ENCODE assay signal across 19 cellular contexts in the genomic region with DNA sequence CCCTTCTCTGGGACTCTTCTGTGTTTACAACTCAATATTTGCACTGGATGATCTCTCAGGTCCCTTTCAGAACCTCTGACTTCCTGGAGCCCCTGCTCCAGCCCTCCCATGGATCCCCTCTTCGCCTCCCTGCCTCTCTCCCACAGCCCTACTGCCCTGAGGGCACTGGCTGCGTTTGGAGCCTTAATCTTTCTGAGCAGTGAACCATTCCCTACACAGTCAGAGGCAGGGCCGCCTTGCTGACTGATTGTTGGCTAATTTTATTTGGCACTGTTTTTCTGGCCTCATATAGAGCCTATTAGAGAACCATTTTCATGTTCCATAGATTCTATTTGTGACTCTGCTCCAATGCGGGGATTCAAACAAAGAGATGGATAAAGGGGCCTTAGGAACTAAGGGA.
A peak's percentile ranks its signal among the peaks of the same experiment; 100 is the strongest.
DNase-seq lines count a peak whose midpoint lies in the region; ATAC-seq and TF ChIP-seq lines count a peak whose summit lies in the region.
"Had no signal": no experiment of that assay in that cellular context is flagged by ENCODE, and none has a peak within 500 bp of the region (broad histone marks: within the 10 kb centered on the region; RNA-seq: fewer than 3 reads in every experiment).

No MANE protein-coding gene starts in this region.

- CTCF ChIA-PET in SK-N-SH (lab: Yijun Ruan, JAX): no interaction called here

- no peaks in the 10 kb centered on the region for H3K36me3 Mint-ChIP-seq in nephron (ENCODE audit: low read depth)
- no peaks in the 10 kb centered on the region for H3K36me3 Mint-ChIP-seq in activated naive CD4-positive, alpha-beta T cell treated with anti-CD3 and anti-CD28 coated beads, Interleukin-2, amount 50 U/mL, for 72 hours
- H3K36me3 Mint-ChIP-seq in mesothelial cell of epicardium: no peaks in the 10 kb centered on the region
- no peaks in the 10 kb centered on the region for H3K36me3 Mint-ChIP-seq in activated T-helper 2 cell treated with anti-CD3 and anti-CD28 coated beads, Interferon-gamma antibody, Interleukin-2, Interleukin-4, amounts not matched to agents 10 μg/mL and 5 μg/mL and 100 μg/mL, durations not matched to agents 14 hours and 24 hours and 36 hours (ENCODE audit: low read depth)
- H3K36me3 Mint-ChIP-seq: CD8-positive, alpha-beta memory T cell had no signal

- no peak for ATAC-seq in SK-N-SH treated with all-trans-retinoic acid at 6 μM for 48 hours
- no peak for ATAC-seq in activated naive CD4-positive, alpha-beta T cell treated with anti-CD3 and anti-CD28 coated beads, Interleukin-2, amount 50 U/mL, for 72 hours
- ATAC-seq: K562 had no signal

- H3K27me3 ChIP-seq in SK-N-SH (ENCODE audit: insufficient read depth): no peaks in the 10 kb centered on the region
- H3K27me3 ChIP-seq: SJCRH30 had no signal

- no peaks in the 10 kb centered on the region for H3K9me2 ChIP-seq in SK-N-SH

- no peaks in the 10 kb centered on the region for H3F3A ChIP-seq in SK-N-SH (replicated peaks; ENCODE audit: insufficient read depth)

- H3K4me3 ChIP-seq in SK-N-SH (ENCODE audit: low read depth in 2 of 2, low read length in 1 of 2): no peak overlapping the region
- H3K4me3 ChIP-seq: K562, PC-9, SJCRH30 had no signal

- H3K27me3 Mint-ChIP-seq in nephron (ENCODE audit: low read depth) (peaks cover 7% of the 10 kb centered on the region), mesothelial cell of epicardium (ENCODE audit: low read depth) (peaks cover 48% of the 10 kb centered on the region)
- peaks cover 5% of the 10 kb centered on the region for H3K27me3 Mint-ChIP-seq in activated T-helper 2 cell treated with anti-CD3 and anti-CD28 coated beads, Interferon-gamma antibody, Interleukin-2, Interleukin-4, amounts not matched to agents 10 μg/mL and 5 μg/mL and 100 μg/mL, durations not matched to agents 14 hours and 24 hours and 36 hours (ENCODE audit: low read depth)
- H3K27me3 Mint-ChIP-seq: CD8-positive, alpha-beta memory T cell had no signal

- POLR2A ChIA-PET in SK-N-SH (lab: Yijun Ruan, JAX): no interaction called here

- no peaks in the 10 kb centered on the region for H3K79me2 ChIP-seq in SK-N-SH (ENCODE audit: insufficient read depth)

- H3K36me3 ChIP-seq in SK-N-SH (replicated peaks in 1 of 2; ENCODE audit: control insufficient read depth in 1 of 2, insufficient read depth in 2 of 2, low read length in 1 of 2): no peaks in the 10 kb centered on the region

- DNase-seq in SK-N-SH (peak; percentile 23), ecto neural progenitor cell (ENCODE audit: low spot score) (peak; percentile 56), mesothelial cell of epicardium (ENCODE audit: low spot score in 2 of 2, unreplicated experiment in 2 of 2) (no peak)
- DNase-seq in activated CD4-positive, alpha-beta T cell treated with anti-CD3 and anti-CD28 coated beads, Interleukin-2, amount 50 U/mL, for 4 hours: no peak
- no peak for DNase-seq in activated naive CD4-positive, alpha-beta T cell treated with anti-CD3 and anti-CD28 coated beads, Interleukin-2, amount 50 U/mL, for 72 hours (ENCODE audit: low spot score in 2 of 2)
- no peak for DNase-seq in activated T-helper 2 cell treated with anti-CD3 and anti-CD28 coated beads, Interferon-gamma antibody, Interleukin-2, Interleukin-4, amounts not matched to agents 10 μg/mL and 5 μg/mL and 100 μg/mL, durations not matched to agents 14 hours and 24 hours and 36 hours (ENCODE audit: low spot score)
- DNase-seq: 8988T; CD8-positive, alpha-beta memory T cell; DND-41; GF-D8; HFFc6; NCI-H1436 treated with DMSO at 0.1 percent for 48 hours; NCI-H2029 treated with DMSO at 0.1 percent for 48 hours; NCI-H510A treated with DMSO at 0.1 percent for 48 hours; PC-9 had no signal

- H3K27ac Mint-ChIP-seq in nephron: peak overlapping the region; percentile 37 to 71 (median 42)
- peak overlapping the region in 1 of 2 donors; percentile 57 for H3K27ac Mint-ChIP-seq in activated naive CD4-positive, alpha-beta T cell treated with anti-CD3 and anti-CD28 coated beads, Interleukin-2, amount 50 U/mL, for 72 hours
- no peak overlapping the region for H3K27ac Mint-ChIP-seq in mesothelial cell of epicardium
- H3K27ac Mint-ChIP-seq in activated T-helper 2 cell treated with anti-CD3 and anti-CD28 coated beads, Interferon-gamma antibody, Interleukin-2, Interleukin-4, amounts not matched to agents 10 μg/mL and 5 μg/mL and 100 μg/mL, durations not matched to agents 14 hours and 24 hours and 36 hours: no peak overlapping the region
- H3K27ac Mint-ChIP-seq: CD8-positive, alpha-beta memory T cell; HFFc6 had no signal

- H3K9me3 ChIP-seq in SK-N-SH: no peaks in the 10 kb centered on the region
- H3K9me3 ChIP-seq: SJCRH30 had no signal

- H3K4me1 ChIP-seq in SK-N-SH (ENCODE audit: control insufficient read depth in 1 of 2, insufficient read depth in 2 of 2, low read depth in 1 of 2, low read length in 1 of 2): no peaks in the 10 kb centered on the region; a peak in 1 of 4 replicates
- H3K4me1 ChIP-seq: SJCRH30 had no signal

- H3K4me1 Mint-ChIP-seq in nephron (peaks cover 47% of the 10 kb centered on the region), mesothelial cell of epicardium (peaks cover 30% of the 10 kb centered on the region)
- H3K4me1 Mint-ChIP-seq in activated T-helper 2 cell treated with anti-CD3 and anti-CD28 coated beads, Interferon-gamma antibody, Interleukin-2, Interleukin-4, amounts not matched to agents 10 μg/mL and 5 μg/mL and 100 μg/mL, durations not matched to agents 14 hours and 24 hours and 36 hours (ENCODE audit: low read depth): no peaks in the 10 kb centered on the region
- H3K4me1 Mint-ChIP-seq: CD8-positive, alpha-beta memory T cell had no signal

- intact Hi-C loops in activated T-helper 2 cell treated with anti-CD3 and anti-CD28 coated beads, Interferon-gamma antibody, Interleukin-2, Interleukin-4, amounts not matched to agents 10 μg/mL and 5 μg/mL and 100 μg/mL, durations not matched to agents 14 hours and 24 hours and 36 hours (cut with micrococcal nuclease): no loop called here

- WGBS in SK-N-SH (ENCODE audit: low lambda C conversion rate): 26% methylated on average over 4 of the region's 4 CpGs

- no peak overlapping the region for H3K9ac ChIP-seq in SK-N-SH

- no peak overlapping the region for H3K27ac ChIP-seq in SK-N-SH (ENCODE audit: low read depth in 2 of 2, low read length in 1 of 2)
- H3K27ac ChIP-seq: PC-9, SJCRH30 had no signal

- no peak overlapping the region for H2AFZ ChIP-seq in SK-N-SH (ENCODE audit: low read depth)
- H2AFZ ChIP-seq: PC-9 had no signal

- H3K4me3 Mint-ChIP-seq in nephron (no peak overlapping the region), mesothelial cell of epicardium (no peak overlapping the region)
- H3K4me3 Mint-ChIP-seq in activated T-helper 2 cell treated with anti-CD3 and anti-CD28 coated beads, Interferon-gamma antibody, Interleukin-2, Interleukin-4, amounts not matched to agents 10 μg/mL and 5 μg/mL and 100 μg/mL, durations not matched to agents 14 hours and 24 hours and 36 hours (ENCODE audit: low read depth): no peak overlapping the region
- H3K4me3 Mint-ChIP-seq: CD8-positive, alpha-beta memory T cell; HFFc6 had no signal

- H3K4me2 ChIP-seq in SK-N-SH: no peak overlapping the region
- H3K4me2 ChIP-seq: PC-9 had no signal

- no peak for TF ChIP-seq CTCF in SK-N-SH (IDR thresholded peaks at IDR 0.05)
- TF ChIP-seq CTCF in nephron (IDR thresholded peaks at IDR 0.05; ENCODE audit: unreplicated experiment in 3 of 3): no peak
- no peak for TF ChIP-seq CTCF in mesothelial cell of epicardium (IDR thresholded peaks at IDR 0.05; ENCODE audit: unreplicated experiment)

- TF ChIP-seq RAD21 in SK-N-SH (IDR thresholded peaks at IDR 0.05; ENCODE audit: low read length): no peak

- H3K9me3 Mint-ChIP-seq in nephron (no peaks in the 10 kb centered on the region), mesothelial cell of epicardium (no peaks in the 10 kb centered on the region)
- H3K9me3 Mint-ChIP-seq in activated naive CD4-positive, alpha-beta T cell treated with anti-CD3 and anti-CD28 coated beads, Interleukin-2, amount 50 U/mL, for 72 hours: peaks cover 6 to 19% of the 10 kb centered on the region in 2 donors
- H3K9me3 Mint-ChIP-seq in activated T-helper 2 cell treated with anti-CD3 and anti-CD28 coated beads, Interferon-gamma antibody, Interleukin-2, Interleukin-4, amounts not matched to agents 10 μg/mL and 5 μg/mL and 100 μg/mL, durations not matched to agents 14 hours and 24 hours and 36 hours: no peaks in the 10 kb centered on the region

- H4K20me1 ChIP-seq in SK-N-SH (ENCODE audit: insufficient read depth): no peaks in the 10 kb centered on the region

- TF ChIP-seq EP300 in SK-N-SH (IDR thresholded peaks at IDR 0.05; ENCODE audit: borderline replicate concordance in 1 of 2, low read depth in 1 of 2, low read length in 1 of 2): no peak

TF ChIP-seq in SK-N-SH, 30 proteins besides CTCF, POLR2A, EP300 and RAD21 (continues in another document):
- TF ChIP-seq, protein P1, sequence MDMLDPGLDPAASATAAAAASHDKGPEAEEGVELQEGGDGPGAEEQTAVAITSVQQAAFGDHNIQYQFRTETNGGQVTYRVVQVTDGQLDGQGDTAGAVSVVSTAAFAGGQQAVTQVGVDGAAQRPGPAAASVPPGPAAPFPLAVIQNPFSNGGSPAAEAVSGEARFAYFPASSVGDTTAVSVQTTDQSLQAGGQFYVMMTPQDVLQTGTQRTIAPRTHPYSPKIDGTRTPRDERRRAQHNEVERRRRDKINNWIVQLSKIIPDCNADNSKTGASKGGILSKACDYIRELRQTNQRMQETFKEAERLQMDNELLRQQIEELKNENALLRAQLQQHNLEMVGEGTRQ (IDR thresholded peaks at IDR 0.05; ENCODE audit: borderline replicate concordance, low read depth, low read length): no peak

TF ChIP-seq in SK-N-SH treated with all-trans-retinoic acid at 6 μM for 48 hours, 23 proteins besides CTCF, POLR2A, EP300 and RAD21 (continues in another document):
- TF ChIP-seq BACH2 (CRISPR knock-in tag; IDR thresholded peaks at IDR 0.05; ENCODE audit: borderline replicate concordance): no peak
- no peak for TF ChIP-seq ZNF70 (CRISPR knock-in tag; IDR thresholded peaks at IDR 0.05)
- TF ChIP-seq PPARA (CRISPR knock-in tag; IDR thresholded peaks at IDR 0.05; ENCODE audit: borderline replicate concordance): no peak
- TF ChIP-seq, protein P2, sequence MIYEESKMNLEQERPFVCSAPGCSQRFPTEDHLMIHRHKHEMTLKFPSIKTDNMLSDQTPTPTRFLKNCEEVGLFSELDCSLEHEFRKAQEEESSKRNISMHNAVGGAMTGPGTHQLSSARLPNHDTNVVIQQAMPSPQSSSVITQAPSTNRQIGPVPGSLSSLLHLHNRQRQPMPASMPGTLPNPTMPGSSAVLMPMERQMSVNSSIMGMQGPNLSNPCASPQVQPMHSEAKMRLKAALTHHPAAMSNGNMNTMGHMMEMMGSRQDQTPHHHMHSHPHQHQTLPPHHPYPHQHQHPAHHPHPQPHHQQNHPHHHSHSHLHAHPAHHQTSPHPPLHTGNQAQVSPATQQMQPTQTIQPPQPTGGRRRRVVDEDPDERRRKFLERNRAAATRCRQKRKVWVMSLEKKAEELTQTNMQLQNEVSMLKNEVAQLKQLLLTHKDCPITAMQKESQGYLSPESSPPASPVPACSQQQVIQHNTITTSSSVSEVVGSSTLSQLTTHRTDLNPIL (CRISPR knock-in tag; IDR thresholded peaks at IDR 0.05; ENCODE audit: low read depth): no peak
- TF ChIP-seq CSDC2 (CRISPR knock-in tag; IDR thresholded peaks at IDR 0.05): no peak
- no peak for TF ChIP-seq TOX (CRISPR knock-in tag; IDR thresholded peaks at IDR 0.05; ENCODE audit: borderline replicate concordance)
- TF ChIP-seq ARNTL (CRISPR knock-in tag; IDR thresholded peaks at IDR 0.05; ENCODE audit: borderline replicate concordance, low read depth): no peak

Comparison
In these comparisons a context has a peak if more than half of its experiments do, and no peak if none do; other contexts are left out.
1. DNase-seq: peak in SK-N-SH (single experiment) and ecto neural progenitor cell (single experiment); none in activated CD4-positive, alpha-beta T cell treated with anti-CD3 and anti-CD28 coated beads, Interleukin-2, amount 50 U/mL, for 4 hours (0 of 2), activated naive CD4-positive, alpha-beta T cell treated with anti-CD3 and anti-CD28 coated beads, Interleukin-2, amount 50 U/mL, for 72 hours (0 of 2), mesothelial cell of epicardium (0 of 2) and activated T-helper 2 cell treated with anti-CD3 and anti-CD28 coated beads, Interferon-gamma antibody, Interleukin-2, Interleukin-4, amounts not matched to agents 10 μg/mL and 5 μg/mL and 100 μg/mL, durations not matched to agents 14 hours and 24 hours and 36 hours (single experiment).
2. H3K27ac Mint-ChIP-seq: peak in nephron (3 of 3); none in mesothelial cell of epicardium (single experiment) and activated T-helper 2 cell treated with anti-CD3 and anti-CD28 coated beads, Interferon-gamma antibody, Interleukin-2, Interleukin-4, amounts not matched to agents 10 μg/mL and 5 μg/mL and 100 μg/mL, durations not matched to agents 14 hours and 24 hours and 36 hours (single experiment).